In the genomic region with DNA sequence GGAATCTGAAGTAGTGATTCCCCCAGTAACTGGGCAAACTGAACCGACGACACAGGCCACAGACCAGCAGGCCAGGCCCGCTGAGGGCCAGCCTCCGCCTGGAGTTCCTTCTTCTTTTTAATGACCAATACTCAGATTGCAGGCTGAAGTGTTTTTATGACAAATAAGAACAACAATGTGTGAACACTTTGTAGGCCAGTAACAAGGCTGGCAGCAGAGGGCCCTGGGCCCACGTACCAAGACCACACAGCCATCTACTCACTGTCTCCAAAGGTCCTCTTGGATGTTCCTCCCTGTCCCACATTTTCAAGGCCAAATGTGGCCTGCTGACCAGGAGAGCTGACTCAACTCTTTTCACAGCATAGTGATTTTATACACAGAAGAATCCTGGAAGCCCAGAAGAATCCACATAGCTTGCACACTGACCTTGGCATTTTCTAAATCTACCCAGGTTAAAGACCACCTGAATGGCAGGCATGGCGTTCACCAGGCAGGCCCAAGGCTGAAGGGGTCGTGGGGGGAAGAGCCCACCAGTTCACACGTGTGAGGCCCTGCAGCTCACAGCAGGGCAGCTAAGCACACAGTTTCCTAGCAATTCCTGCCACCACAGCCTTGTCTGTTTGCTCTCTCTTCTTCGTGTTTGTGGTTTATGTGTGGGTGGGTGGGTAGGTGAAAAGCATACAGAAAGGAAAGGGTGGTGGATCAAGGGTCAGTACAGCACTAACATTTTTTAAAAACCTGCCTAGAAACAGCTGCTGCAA, we compare ENCODE assay signal across 1 cellular context.
TF ChIP-seq lines count a peak whose summit lies in the region.

No MANE protein-coding gene starts in this region.

TF ChIP-seq in HEK293, 187 proteins besides CTCF, POLR2A, EP300 and RAD21 (continued from another document):
- TF ChIP-seq, protein P1, sequence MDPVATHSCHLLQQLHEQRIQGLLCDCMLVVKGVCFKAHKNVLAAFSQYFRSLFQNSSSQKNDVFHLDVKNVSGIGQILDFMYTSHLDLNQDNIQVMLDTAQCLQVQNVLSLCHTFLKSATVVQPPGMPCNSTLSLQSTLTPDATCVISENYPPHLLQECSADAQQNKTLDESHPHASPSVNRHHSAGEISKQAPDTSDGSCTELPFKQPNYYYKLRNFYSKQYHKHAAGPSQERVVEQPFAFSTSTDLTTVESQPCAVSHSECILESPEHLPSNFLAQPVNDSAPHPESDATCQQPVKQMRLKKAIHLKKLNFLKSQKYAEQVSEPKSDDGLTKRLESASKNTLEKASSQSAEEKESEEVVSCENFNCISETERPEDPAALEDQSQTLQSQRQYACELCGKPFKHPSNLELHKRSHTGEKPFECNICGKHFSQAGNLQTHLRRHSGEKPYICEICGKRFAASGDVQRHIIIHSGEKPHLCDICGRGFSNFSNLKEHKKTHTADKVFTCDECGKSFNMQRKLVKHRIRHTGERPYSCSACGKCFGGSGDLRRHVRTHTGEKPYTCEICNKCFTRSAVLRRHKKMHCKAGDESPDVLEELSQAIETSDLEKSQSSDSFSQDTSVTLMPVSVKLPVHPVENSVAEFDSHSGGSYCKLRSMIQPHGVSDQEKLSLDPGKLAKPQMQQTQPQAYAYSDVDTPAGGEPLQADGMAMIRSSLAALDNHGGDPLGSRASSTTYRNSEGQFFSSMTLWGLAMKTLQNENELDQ (tag by site-specific recombination; IDR thresholded peaks at IDR 0.05; ENCODE audit: low read depth): no peak
- no peak for TF ChIP-seq ZNF16 (tag by site-specific recombination; IDR thresholded peaks at IDR 0.05; ENCODE audit: low read depth)
- peak; percentile 89 for TF ChIP-seq EGR2 (tag by site-specific recombination; IDR thresholded peaks at IDR 0.05; ENCODE audit: low read depth)
- TF ChIP-seq, protein P2, sequence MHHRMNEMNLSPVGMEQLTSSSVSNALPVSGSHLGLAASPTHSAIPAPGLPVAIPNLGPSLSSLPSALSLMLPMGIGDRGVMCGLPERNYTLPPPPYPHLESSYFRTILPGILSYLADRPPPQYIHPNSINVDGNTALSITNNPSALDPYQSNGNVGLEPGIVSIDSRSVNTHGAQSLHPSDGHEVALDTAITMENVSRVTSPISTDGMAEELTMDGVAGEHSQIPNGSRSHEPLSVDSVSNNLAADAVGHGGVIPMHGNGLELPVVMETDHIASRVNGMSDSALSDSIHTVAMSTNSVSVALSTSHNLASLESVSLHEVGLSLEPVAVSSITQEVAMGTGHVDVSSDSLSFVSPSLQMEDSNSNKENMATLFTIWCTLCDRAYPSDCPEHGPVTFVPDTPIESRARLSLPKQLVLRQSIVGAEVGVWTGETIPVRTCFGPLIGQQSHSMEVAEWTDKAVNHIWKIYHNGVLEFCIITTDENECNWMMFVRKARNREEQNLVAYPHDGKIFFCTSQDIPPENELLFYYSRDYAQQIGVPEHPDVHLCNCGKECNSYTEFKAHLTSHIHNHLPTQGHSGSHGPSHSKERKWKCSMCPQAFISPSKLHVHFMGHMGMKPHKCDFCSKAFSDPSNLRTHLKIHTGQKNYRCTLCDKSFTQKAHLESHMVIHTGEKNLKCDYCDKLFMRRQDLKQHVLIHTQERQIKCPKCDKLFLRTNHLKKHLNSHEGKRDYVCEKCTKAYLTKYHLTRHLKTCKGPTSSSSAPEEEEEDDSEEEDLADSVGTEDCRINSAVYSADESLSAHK (tag by site-specific recombination; IDR thresholded peaks at IDR 0.05): no peak
- TF ChIP-seq KLF10 (tag by site-specific recombination; IDR thresholded peaks at IDR 0.05): no peak
- TF ChIP-seq ZBTB21 (tag by site-specific recombination; IDR thresholded peaks at IDR 0.05): no peak
- TF ChIP-seq, protein P3, sequence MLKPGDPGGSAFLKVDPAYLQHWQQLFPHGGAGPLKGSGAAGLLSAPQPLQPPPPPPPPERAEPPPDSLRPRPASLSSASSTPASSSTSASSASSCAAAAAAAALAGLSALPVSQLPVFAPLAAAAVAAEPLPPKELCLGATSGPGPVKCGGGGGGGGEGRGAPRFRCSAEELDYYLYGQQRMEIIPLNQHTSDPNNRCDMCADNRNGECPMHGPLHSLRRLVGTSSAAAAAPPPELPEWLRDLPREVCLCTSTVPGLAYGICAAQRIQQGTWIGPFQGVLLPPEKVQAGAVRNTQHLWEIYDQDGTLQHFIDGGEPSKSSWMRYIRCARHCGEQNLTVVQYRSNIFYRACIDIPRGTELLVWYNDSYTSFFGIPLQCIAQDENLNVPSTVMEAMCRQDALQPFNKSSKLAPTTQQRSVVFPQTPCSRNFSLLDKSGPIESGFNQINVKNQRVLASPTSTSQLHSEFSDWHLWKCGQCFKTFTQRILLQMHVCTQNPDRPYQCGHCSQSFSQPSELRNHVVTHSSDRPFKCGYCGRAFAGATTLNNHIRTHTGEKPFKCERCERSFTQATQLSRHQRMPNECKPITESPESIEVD (tag by site-specific recombination; IDR thresholded peaks at IDR 0.05): no peak
- no peak for TF ChIP-seq ZNF211 (tag by site-specific recombination; IDR thresholded peaks at IDR 0.05; ENCODE audit: low read depth)
- no peak for TF ChIP-seq ZNF600 (tag by site-specific recombination; IDR thresholded peaks at IDR 0.05)
- TF ChIP-seq GLI4 (tag by site-specific recombination; IDR thresholded peaks at IDR 0.05): no peak
- TF ChIP-seq ZNF404 (tag by site-specific recombination; IDR thresholded peaks at IDR 0.05): no peak
- TF ChIP-seq HOXD13 (CRISPR knock-in tag; IDR thresholded peaks at IDR 0.05; ENCODE audit: borderline replicate concordance): no peak
